14 cellular contexts compared by ENCODE assay signal in genomic region chr13:53191091-53191490, GRCh38.
DNase-seq lines count a peak whose midpoint lies in the region; ATAC-seq and TF ChIP-seq lines count a peak whose summit lies in the region.
"Had no signal": no experiment of that assay in that cellular context is flagged by ENCODE, and none has a peak within 500 bp of the region (broad histone marks: within the 10 kb centered on the region; RNA-seq: fewer than 3 reads in every experiment).

No MANE protein-coding gene starts in this region.

- CTCF ChIA-PET in RWPE1 (lab: Yijun Ruan, JAX), result interaction anchor here (0.9 kb wide), 1 partner anchor 345 kb away, joined by 4 read pairs; no protein-coding TSS in a partner anchor

- no peaks in the 10 kb centered on the region for H3K79me1 ChIP-seq in H9 (ENCODE audit: insufficient read depth, low read depth, low read length, poor library complexity, severe bottlenecking)

- no peak overlapping the region for H3K4me3 Mint-ChIP-seq in H9
- H3K4me3 Mint-ChIP-seq: activated CD8-positive, alpha-beta T cell treated with anti-CD3 and anti-CD28 coated beads for 36 hours had no signal

- H3K9me3 ChIP-seq in H9 (ENCODE audit: control insufficient read depth, low read depth, low read length), result no peaks in the 10 kb centered on the region
- H3K9me3 ChIP-seq: upper lobe of left lung had no signal

- H4K91ac ChIP-seq in H9 (ENCODE audit: insufficient read length, low read depth, low read length), result no peak overlapping the region

- no peak overlapping the region for H3K4me2 ChIP-seq in H9 (ENCODE audit: insufficient read depth, insufficient read length, low read length)

- H3K36me3 Mint-ChIP-seq in H9 (ENCODE audit: insufficient read depth in 1 of 3, low read depth in 3 of 3), result no peaks in the 10 kb centered on the region

- no peak overlapping the region for H3K9ac ChIP-seq in H9 (ENCODE audit: extremely low read depth, insufficient read length, low read length)

- H3K18ac ChIP-seq in H9 (ENCODE audit: insufficient read length, low read depth, low read length), result no peak overlapping the region

- H3K27ac ChIP-seq in H9 (ENCODE audit: insufficient read length, low read depth, low read length) (no peak overlapping the region), RWPE1 (no peak overlapping the region)
- H3K27ac ChIP-seq: HL-60, upper lobe of left lung had no signal

- peaks cover 14 to 20% of the 10 kb centered on the region in 2 experiments for H3K4me1 Mint-ChIP-seq in H9

- no peaks in the 10 kb centered on the region for H3K79me2 ChIP-seq in H9 (ENCODE audit: insufficient read depth, low read length)

- no peak overlapping the region for H3K56ac ChIP-seq in H9 (ENCODE audit: insufficient read length, low read depth, low read length)

- H2BK120ac ChIP-seq in H9 (ENCODE audit: low read depth, low read length, poor library complexity, severe bottlenecking), result no peak overlapping the region

- no peak overlapping the region for H2BK12ac ChIP-seq in H9 (ENCODE audit: insufficient read length, low read depth, low read length)

- no peaks in the 10 kb centered on the region for H4K20me1 ChIP-seq in H9 (ENCODE audit: control insufficient read depth, insufficient read depth, insufficient read length)

- no peaks in the 10 kb centered on the region; a peak in 1 of 5 replicates for H3K9me3 Mint-ChIP-seq in H9
- H3K9me3 Mint-ChIP-seq: activated CD8-positive, alpha-beta T cell treated with anti-CD3 and anti-CD28 coated beads for 36 hours had no signal

- no peak overlapping the region for H4K8ac ChIP-seq in H9 (replicated peaks; ENCODE audit: insufficient read length, low read depth, low read length)

- H3K27me3 ChIP-seq in H9 (ENCODE audit: insufficient read depth, low read length), result no peaks in the 10 kb centered on the region
- H3K27me3 ChIP-seq: upper lobe of left lung had no signal

- no peak for TF ChIP-seq CTCF in H9 (conservative IDR thresholded peaks at IDR 0.05)
- TF ChIP-seq CTCF in RWPE1 (conservative IDR thresholded peaks at IDR 0.05; ENCODE audit: low read depth), result no peak

- DNase-seq in A172 (ENCODE audit: low spot score), result peak; percentile 45
- DNase-seq in H9, result peak; percentile 59
- DNase-seq in RWPE1 (ENCODE audit: low spot score), result peak; percentile 82
- peak; percentile 30 for DNase-seq in foreskin melanocyte
- DNase-seq in germinal center (ENCODE audit: low spot score), result no peak
- DNase-seq in NCI-H2107 treated with DMSO at 0.1 percent for 48 hours (lab: John Stamatoyannopoulos, UW; ENCODE audit: unreplicated experiment), result no peak
- DNase-seq: activated CD8-positive, alpha-beta T cell treated with anti-CD3 and anti-CD28 coated beads for 36 hours; activated effector memory CD4-positive, alpha-beta T cell treated with Interleukin-2 at 50 U/mL for 16 hours; effector CD4-positive, alpha-beta T cell; Right ventricle myocardium superior; upper lobe of left lung had no signal

- peaks cover 2% of the 10 kb centered on the region; the same call in 1 of the 2 replicates for H3K4me1 ChIP-seq in H9 (ENCODE audit: insufficient read depth, low read length)
- H3K4me1 ChIP-seq: upper lobe of left lung had no signal

- no peak overlapping the region for H2AFZ ChIP-seq in H9 (ENCODE audit: low read length)

- H2AK5ac ChIP-seq in H9 (ENCODE audit: insufficient read length, low read length), result no peak overlapping the region

- no peak overlapping the region for H3K14ac ChIP-seq in H9 (ENCODE audit: insufficient read depth, low read length)

- no peak for ATAC-seq in HG02852 (IDR thresholded peaks at IDR 0.05; ENCODE audit: unreplicated experiment)
- no peak for ATAC-seq in GM18519 (IDR thresholded peaks at IDR 0.05; ENCODE audit: low FRiP score, unreplicated experiment)
- ATAC-seq: activated CD8-positive, alpha-beta T cell treated with anti-CD3 and anti-CD28 coated beads for 36 hours had no signal

- H3K27me3 Mint-ChIP-seq in H9 (ENCODE audit: low read depth), result no peaks in the 10 kb centered on the region
- H3K27me3 Mint-ChIP-seq: activated CD8-positive, alpha-beta T cell treated with anti-CD3 and anti-CD28 coated beads for 36 hours had no signal

- H3K23ac ChIP-seq in H9 (ENCODE audit: insufficient read length, low read depth, low read length), result no peak overlapping the region

- no peak overlapping the region for H2BK5ac ChIP-seq in H9 (ENCODE audit: insufficient read length, low read length)

- no CpG with 5 or more reads among the region's 2 CpGs for WGBS in H9 (ENCODE audit: extremely low coverage, insufficient read length, low lambda C conversion rate)

- H3K27ac Mint-ChIP-seq in H9, result peak overlapping the region in 2 of 3 experiments; percentile 0 to 1; a peak in 1 of 7 replicates
- H3K27ac Mint-ChIP-seq: activated CD8-positive, alpha-beta T cell treated with anti-CD3 and anti-CD28 coated beads for 36 hours had no signal

- POLR2A ChIA-PET in RWPE1 (lab: Yijun Ruan, JAX; ENCODE audit: low non-redundant PET), result no interaction called here

- no peak overlapping the region for H2BK20ac ChIP-seq in H9 (ENCODE audit: low read depth, low read length, poor library complexity, severe bottlenecking)

- H2BK15ac ChIP-seq in H9 (ENCODE audit: low read depth, low read length), result no peak overlapping the region

- H3T11ph ChIP-seq in H9 (ENCODE audit: low read length), result no peak overlapping the region

- H4K5ac ChIP-seq in H9 (ENCODE audit: insufficient read length, low read depth, low read length), result no peak overlapping the region

- no peaks in the 10 kb centered on the region for H3K23me2 ChIP-seq in H9 (ENCODE audit: insufficient read length, low read depth, low read length, poor library complexity, severe bottlenecking)

- no peak overlapping the region for H3K4ac ChIP-seq in H9 (ENCODE audit: low read depth, low read length)

Comparison
In these comparisons a context has a peak if more than half of its experiments do, and no peak if none do; other contexts are left out.
1. DNase-seq: peak in A172 (single experiment), H9 (single experiment), RWPE1 (single experiment) and foreskin melanocyte (single experiment); none in germinal center (single experiment) and NCI-H2107 treated with DMSO at 0.1 percent for 48 hours (single experiment).